16 cellular contexts compared by ENCODE assay signal in genomic region chr17:56892333-56892732, GRCh38. TPM values are rescaled to one million over a fixed set of nuclear protein-coding genes. Genes with fewer than 3 reads are reported as not detected.
DNase-seq lines count a peak whose midpoint lies in the region; ATAC-seq and TF ChIP-seq lines count a peak whose summit lies in the region.
"Had no signal": no experiment of that assay in that cellular context is flagged by ENCODE, and none has a peak within 500 bp of the region (broad histone marks: within the 10 kb centered on the region; RNA-seq: fewer than 3 reads in every experiment).

No MANE protein-coding gene starts in this region.

- CTCF ChIA-PET in Calu3 (lab: Charles Lee) = no interaction called here

- H3K27me3 Mint-ChIP-seq in activated T-cell treated with anti-CD3 and anti-CD28 coated beads, Interleukin-2, amount 50 U/mL, for 24 hours = no peaks in the 10 kb centered on the region
- no peaks in the 10 kb centered on the region for H3K27me3 Mint-ChIP-seq in Calu3 (ENCODE audit: unreplicated experiment)
- H3K27me3 Mint-ChIP-seq in T-helper 17 cell = no peaks in the 10 kb centered on the region
- H3K27me3 Mint-ChIP-seq: CD4-positive, alpha-beta memory T cell had no signal

- no peak overlapping the region for H3K4me3 Mint-ChIP-seq in activated T-cell treated with anti-CD3 and anti-CD28 coated beads, Interleukin-2, amount 50 U/mL, for 24 hours
- H3K4me3 Mint-ChIP-seq in Calu3 (ENCODE audit: low read depth, unreplicated experiment) (no peak overlapping the region), T-helper 17 cell (no peak overlapping the region)
- H3K4me3 Mint-ChIP-seq: CD4-positive, alpha-beta memory T cell had no signal

- DNase-seq in activated T-cell treated with anti-CD3 and anti-CD28 coated beads, Interleukin-2, amount 50 U/mL, for 24 hours = no peak
- DNase-seq in activated T-cell treated with anti-CD3 and anti-CD28 coated beads for 4 hours (no peak), Calu3 (no peak), T-helper 17 cell (no peak), vagina (ENCODE audit: extremely low spot score in 2 of 2) (no peak), DMS153 (lab: John Stamatoyannopoulos, UW) (no peak), AG08396 (ENCODE audit: low spot score) (no peak)
- DNase-seq: COR-L47, DMS53, GF-D8, HCEC 1CT, IMR-90 had no signal

- peaks cover 11% of the 10 kb centered on the region for H3K9me3 Mint-ChIP-seq in activated T-cell treated with anti-CD3 and anti-CD28 coated beads, Interleukin-2, amount 50 U/mL, for 24 hours
- peaks cover 9% of the 10 kb centered on the region for H3K9me3 Mint-ChIP-seq in Calu3 (ENCODE audit: low read depth, unreplicated experiment)

- TF ChIP-seq CTCF in Calu3 (IDR thresholded peaks at IDR 0.05; ENCODE audit: unreplicated experiment) (no peak), vagina (IDR thresholded peaks at IDR 0.05) (no peak)

- ATAC-seq in T-helper 17 cell = no peak

- intact Hi-C loops in Calu3 (cut with micrococcal nuclease; ENCODE audit: unreplicated experiment) = no loop called here
- intact Hi-C loops in vagina (cut with DNase I) = no loop called here

- H3K4me1 ChIP-seq in vagina = peaks cover 42% of the 10 kb centered on the region
- H3K4me1 ChIP-seq: BE2C had no signal

- no peaks in the 10 kb centered on the region for H3K27me3 ChIP-seq in vagina
- H3K27me3 ChIP-seq: BE2C had no signal

- no peak overlapping the region for H3K4me3 ChIP-seq in vagina

- H3K36me3 Mint-ChIP-seq in activated T-cell treated with anti-CD3 and anti-CD28 coated beads, Interleukin-2, amount 50 U/mL, for 24 hours (ENCODE audit: low read depth) = peaks cover 100% of the 10 kb centered on the region
- H3K36me3 Mint-ChIP-seq in Calu3 (ENCODE audit: insufficient read depth, unreplicated experiment) = peaks cover 71% of the 10 kb centered on the region
- peaks cover 19% of the 10 kb centered on the region for H3K36me3 Mint-ChIP-seq in T-helper 17 cell (ENCODE audit: low read depth)

- H3K36me3 ChIP-seq in vagina = peaks cover 3 to 70% of the 10 kb centered on the region in 2 donors
- H3K36me3 ChIP-seq: BE2C had no signal

- peak overlapping the region; percentile 1 for H3K27ac Mint-ChIP-seq in activated T-cell treated with anti-CD3 and anti-CD28 coated beads, Interleukin-2, amount 50 U/mL, for 24 hours
- H3K27ac Mint-ChIP-seq in Calu3 (ENCODE audit: unreplicated experiment) = peak overlapping the region; percentile 10
- H3K27ac Mint-ChIP-seq in T-helper 17 cell = peak overlapping the region; percentile 35

- H3K9me3 ChIP-seq in T-helper 17 cell (ENCODE audit: control insufficient read depth, low read length, poor library complexity, severe bottlenecking) = peaks cover 3% of the 10 kb centered on the region
- H3K9me3 ChIP-seq in vagina = no peaks in the 10 kb centered on the region
- H3K9me3 ChIP-seq: BE2C had no signal

- BruUV-seq in Calu3 (replicated peaks; lab: Mats Ljungman, UMichigan) = no TSS peak

- peak overlapping the region; percentile 77 for H3K27ac ChIP-seq in vagina
- H3K27ac ChIP-seq: C4-2B, HL-60 had no signal

- no peak for TF ChIP-seq POLR2A in vagina (IDR thresholded peaks at IDR 0.05)

- peaks cover 3% of the 10 kb centered on the region for H3K4me1 Mint-ChIP-seq in activated T-cell treated with anti-CD3 and anti-CD28 coated beads, Interleukin-2, amount 50 U/mL, for 24 hours (ENCODE audit: low read depth)
- H3K4me1 Mint-ChIP-seq in Calu3 (ENCODE audit: low read depth, unreplicated experiment) (peaks cover 10% of the 10 kb centered on the region), T-helper 17 cell (peaks cover 15% of the 10 kb centered on the region)

RNA-seq across cellular contexts. Expression of gene TRIM25, which starts 21.5 kb away (rescaled TPM):
- total RNA-seq in Calu3 (2022) (107 and 144 TPM in 2 replicates), T-helper 17 cell (10 to 100 TPM; 40.2 to 46.3 TPM), vagina (70.0 TPM)

RNA-seq across cellular contexts. Expression of gene DGKE, which starts 58.4 kb away (rescaled TPM):
- total RNA-seq in Calu3 (2022) (10.0 and 12.5 TPM in 2 replicates), T-helper 17 cell (10 to 100 TPM; 29.1 to 38.2 TPM), vagina (13.0 TPM)

RNA-seq across cellular contexts. Expression of gene C17orf67, which starts 58.6 kb away (rescaled TPM):
- total RNA-seq in Calu3 (2022) (4.6 and 5.9 TPM in 2 replicates), T-helper 17 cell (1 to 10 TPM; 4.1 to 6.6 TPM), vagina (2.7 TPM)
